9 cellular contexts compared by ENCODE assay signal in the genomic region with DNA sequence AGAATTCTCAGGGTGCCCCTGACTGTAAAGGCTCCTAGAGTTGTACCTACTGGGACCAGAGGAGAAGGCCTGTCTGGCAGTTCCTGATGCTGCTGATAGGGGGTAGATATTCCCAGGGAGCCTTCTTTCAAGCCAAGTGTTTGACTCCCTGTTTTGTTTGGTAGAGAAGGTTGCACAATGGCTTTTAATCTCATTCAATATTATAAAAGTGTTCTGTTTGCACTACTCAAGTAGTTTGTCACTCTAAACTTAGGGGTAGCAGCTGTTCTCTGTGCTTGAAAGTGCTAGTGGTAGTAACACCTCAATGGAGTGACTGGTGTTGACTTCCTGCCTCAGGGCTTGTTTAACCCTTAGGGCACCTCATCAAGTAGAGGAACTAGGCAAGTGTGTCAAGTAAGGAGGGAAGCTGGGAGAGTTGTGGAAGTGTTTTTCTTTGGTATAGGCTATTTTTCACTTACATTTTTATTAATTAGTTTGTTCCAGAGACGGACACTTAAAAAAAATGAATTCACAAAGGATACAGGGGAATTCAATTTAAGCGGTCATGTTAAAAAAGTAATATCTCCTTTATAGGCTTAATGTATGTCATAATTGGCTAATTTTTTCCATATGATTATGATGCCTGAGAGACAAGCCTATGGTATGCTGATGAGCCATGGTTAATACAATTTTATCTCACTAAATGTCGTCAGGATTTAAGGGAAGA. TPM values are rescaled to one million over a fixed set of nuclear protein-coding genes. Genes with fewer than 3 reads are reported as not detected.
DNase-seq lines count a peak whose midpoint lies in the region; ATAC-seq and TF ChIP-seq lines count a peak whose summit lies in the region.
"Had no signal": no experiment of that assay in that cellular context is flagged by ENCODE, and none has a peak within 500 bp of the region (broad histone marks: within the 10 kb centered on the region; RNA-seq: fewer than 3 reads in every experiment).

No MANE protein-coding gene starts in this region.

- peak; percentile 19 for DNase-seq in SIG-M5 treated with dmso at 0.1 percent for 504 hours (lab: John Stamatoyannopoulos, UW; ENCODE audit: unreplicated experiment)
- DNase-seq in SIG-M5 (lab: John Stamatoyannopoulos, UW), result no peak
- peak; percentile 63 for DNase-seq in NCI-H774 (lab: John Stamatoyannopoulos, UW)
- no peak for DNase-seq in heart right ventricle
- no peak for DNase-seq in stomach
- no peak for DNase-seq in activated CD4-positive, alpha-beta T cell treated with anti-CD3 and anti-CD28 coated beads for 48 hours
- DNase-seq in superior temporal gyrus (ENCODE audit: extremely low spot score), result no peak
- DNase-seq in NCI-H526 treated with DMSO at 0.1 percent for 48 hours (lab: John Stamatoyannopoulos, UW), result no peak

- peaks cover 0 to 37% (median 26%) of the 10 kb centered on the region in 9 donors for H3K4me1 ChIP-seq in heart right ventricle
- peaks cover 0 to 31% (median 17%) of the 10 kb centered on the region in 4 donors for H3K4me1 ChIP-seq in stomach

- WGBS in heart right ventricle, 2 donors, result 88 to 89% methylated on average over 3 of the region's 3 CpGs
- WGBS in stomach, 5 donors, result 87 to 95% (median 89%) methylated on average over 3 of the region's 3 CpGs

- TF ChIP-seq CTCF in heart right ventricle (IDR thresholded peaks at IDR 0.05), result peak in 4 of 9 donors; percentile 4 to 25 (median 16)
- peak in 2 of 7 experiments; percentile 25 to 26 for TF ChIP-seq CTCF in stomach (IDR thresholded peaks at IDR 0.05)

- intact Hi-C loops in heart right ventricle (cut with DNase I), result loop anchor here in 3 of 10 donors (5.0 kb wide), 1 partner anchor 38 kb away; a partner anchor contains a TSS
- intact Hi-C loops in stomach (cut with DNase I; ENCODE audit: low total_unique reads), result no loop called here

- TF ChIP-seq EP300 in stomach (IDR thresholded peaks at IDR 0.05), result no peak

- H3K4me3 ChIP-seq in heart right ventricle (no peak overlapping the region), stomach (no peak overlapping the region)

- TF ChIP-seq POLR2A in stomach (IDR thresholded peaks at IDR 0.05), result no peak

- H3K9me3 ChIP-seq in heart right ventricle, result no peaks in the 10 kb centered on the region
- H3K9me3 ChIP-seq in stomach, result no peaks in the 10 kb centered on the region

- peak in 4 of 8 donors; percentile 13 to 56 (median 48) for ATAC-seq in heart right ventricle

- H3K27ac ChIP-seq in heart right ventricle (peak overlapping the region in 8 of 10 donors; percentile 28 to 77 (median 61)), stomach (peak overlapping the region in 4 of 5 donors; percentile 12 to 68 (median 64))
- H3K27ac ChIP-seq: C4-2B had no signal

- H3K36me3 ChIP-seq in heart right ventricle (peaks cover 0 to 36% (median 22%) of the 10 kb centered on the region in 9 donors), stomach (peaks cover 19 to 30% (median 30%) of the 10 kb centered on the region in 4 donors)

- H3K27me3 ChIP-seq in heart right ventricle, result no peaks in the 10 kb centered on the region
- no peaks in the 10 kb centered on the region for H3K27me3 ChIP-seq in stomach

RNA-seq across cellular contexts. Expression of a gene that starts 38.1 kb away (rescaled TPM):
- total RNA-seq in heart right ventricle, result 10 to 100 TPM; 10.7 to 15.7 (median 13.8) TPM
- 1 to 10 TPM; 2.7 to 3.5 TPM for polyA plus RNA-seq in heart right ventricle
- total RNA-seq in stomach, result 10 to 100 TPM in 3 of 5 donors, 1 to 10 TPM in 2; 2.9 to 23.2 (median 11.1) TPM
- polyA plus RNA-seq in stomach, result 1 to 10 TPM; 2.8 to 4.7 (median 3.1) TPM

RNA-seq across cellular contexts. Expression of a gene that starts 59.5 kb away (rescaled TPM):
- 10 to 100 TPM; 39.2 to 52.5 (median 44.7) TPM for total RNA-seq in heart right ventricle
- 10 to 100 TPM; 23.7 to 45.9 TPM for polyA plus RNA-seq in heart right ventricle
- 100 to 1,000 TPM in 1 of 5 donors, 10 to 100 TPM in 3, 1 to 10 TPM in 1; 7.2 to 105 (median 21.4) TPM for total RNA-seq in stomach
- 10 to 100 TPM; 28.2 to 47.8 (median 47.6) TPM for polyA plus RNA-seq in stomach

Comparison
In these comparisons a context has a peak if more than half of its experiments do, and no peak if none do; other contexts are left out.
1. DNase-seq: peak in SIG-M5 treated with dmso at 0.1 percent for 504 hours (single experiment) and NCI-H774 (single experiment); none in SIG-M5 (single experiment), heart right ventricle (0 of 2), stomach (single experiment), activated CD4-positive, alpha-beta T cell treated with anti-CD3 and anti-CD28 coated beads for 48 hours (single experiment), superior temporal gyrus (single experiment) and NCI-H526 treated with DMSO at 0.1 percent for 48 hours (single experiment).